8 cellular contexts compared by ENCODE assay signal in genomic region chr9:35675732-35676392, GRCh38. TPM values are rescaled to one million over a fixed set of nuclear protein-coding genes. Genes with fewer than 3 reads are reported as not detected.
DNase-seq lines count a peak whose midpoint lies in the region; ATAC-seq and TF ChIP-seq lines count a peak whose summit lies in the region.

No MANE protein-coding gene starts in this region.

- ATAC-seq in T-helper 17 cell: peak; percentile 79

- H3K27me3 ChIP-seq in CD4-positive, alpha-beta memory T cell (ENCODE audit: insufficient read depth, low read length): no peaks in the 10 kb centered on the region
- peaks cover 0 to 25% (median 3%) of the 10 kb centered on the region in 4 donors for H3K27me3 ChIP-seq in esophagus squamous epithelium

- no peaks in the 10 kb centered on the region for H3K9me3 ChIP-seq in CD4-positive, alpha-beta memory T cell (ENCODE audit: control insufficient read depth in 1 of 2, low read length in 2 of 2)
- H3K9me3 ChIP-seq in T-helper 17 cell (ENCODE audit: control insufficient read depth, low read length, poor library complexity, severe bottlenecking) (no peaks in the 10 kb centered on the region), esophagus squamous epithelium (no peaks in the 10 kb centered on the region)

- peaks cover 12% of the 10 kb centered on the region for H3K4me1 ChIP-seq in CD4-positive, alpha-beta memory T cell (ENCODE audit: insufficient read depth, low read length)
- peaks cover 11 to 27% (median 15%) of the 10 kb centered on the region in 3 donors for H3K4me1 ChIP-seq in esophagus squamous epithelium

- 32 to 61% methylated on average over 6 to 13 of the region's 51 CpGs for WGBS in esophagus squamous epithelium, 2 donors

- DNase-seq in CD4-positive, alpha-beta memory T cell: no peak
- DNase-seq in T-helper 17 cell: peak in 2 of 3 donors; percentile 28 to 31
- no peak for DNase-seq in esophagus squamous epithelium (lab: John Stamatoyannopoulos, UW)
- peak; percentile 90 for DNase-seq in neural crest cell (ENCODE audit: low read depth, low spot score)
- DNase-seq in NCI-H748 treated with DMSO at 0.1 percent for 48 hours (lab: John Stamatoyannopoulos, UW): no peak
- no peak for DNase-seq in NCI-H2196 (lab: John Stamatoyannopoulos, UW; ENCODE audit: unreplicated experiment)
- no peak for DNase-seq in NCI-H146 treated with DMSO at 0.1 percent for 48 hours (lab: John Stamatoyannopoulos, UW; ENCODE audit: unreplicated experiment)
- DNase-seq in dedifferentiated amniotic fluid mesenchymal stem cell (ENCODE audit: extremely low spot score): no peak

- H3K27ac Mint-ChIP-seq in CD4-positive, alpha-beta memory T cell: peak overlapping the region in 1 of 7 donors; percentile 17
- H3K27ac Mint-ChIP-seq in T-helper 17 cell (peak overlapping the region; percentile 24), neural crest cell (ENCODE audit: unreplicated experiment) (no peak overlapping the region)

- no peaks in the 10 kb centered on the region for H3K36me3 ChIP-seq in CD4-positive, alpha-beta memory T cell (ENCODE audit: insufficient read depth, low read length)
- H3K36me3 ChIP-seq in esophagus squamous epithelium: no peaks in the 10 kb centered on the region

- intact Hi-C loops in CD4-positive, alpha-beta memory T cell (cut with micrococcal nuclease): no loop called here
- intact Hi-C loops in esophagus squamous epithelium (cut with DNase I): no loop called here

- peaks cover 12 to 15% (median 14%) of the 10 kb centered on the region in 4 donors for H3K4me1 Mint-ChIP-seq in CD4-positive, alpha-beta memory T cell
- peaks cover 16% of the 10 kb centered on the region for H3K4me1 Mint-ChIP-seq in T-helper 17 cell
- H3K4me1 Mint-ChIP-seq in neural crest cell: peaks cover 11% of the 10 kb centered on the region

- H3K36me3 Mint-ChIP-seq in CD4-positive, alpha-beta memory T cell: no peaks in the 10 kb centered on the region
- H3K36me3 Mint-ChIP-seq in T-helper 17 cell (ENCODE audit: low read depth) (no peaks in the 10 kb centered on the region), neural crest cell (ENCODE audit: low read depth) (no peaks in the 10 kb centered on the region)

- no peaks in the 10 kb centered on the region for H3K9me3 Mint-ChIP-seq in CD4-positive, alpha-beta memory T cell
- H3K9me3 Mint-ChIP-seq in neural crest cell: no peaks in the 10 kb centered on the region

- H3K4me3 Mint-ChIP-seq in CD4-positive, alpha-beta memory T cell: peak overlapping the region; percentile 65 to 91 (median 77)
- H3K4me3 Mint-ChIP-seq in T-helper 17 cell (peak overlapping the region; percentile 87), neural crest cell (peak overlapping the region; percentile 75)

- TF ChIP-seq CTCF in esophagus squamous epithelium (IDR thresholded peaks at IDR 0.05) (no peak), neural crest cell (conservative IDR thresholded peaks at IDR 0.05) (no peak)

- POLR2A ChIA-PET in CD4-positive, alpha-beta memory T cell (lab: Charles Lee; ENCODE audit: partially characterized antibody): interaction anchor here (1.0 to 2.0 kb wide), 7 partner anchors 9 to 52 kb away, joined by 3 to 11 read pairs (median 4); partner anchors contain the start of genes ARHGEF39, CCDC107 and RMRP

- peaks cover 3 to 6% of the 10 kb centered on the region in 2 donors for H3K27me3 Mint-ChIP-seq in CD4-positive, alpha-beta memory T cell
- no peaks in the 10 kb centered on the region for H3K27me3 Mint-ChIP-seq in T-helper 17 cell
- H3K27me3 Mint-ChIP-seq in neural crest cell (ENCODE audit: low read depth): peaks cover 8% of the 10 kb centered on the region

- peak overlapping the region in 1 of 2 donors; percentile 41 for H3K4me3 ChIP-seq in CD4-positive, alpha-beta memory T cell (ENCODE audit: low read length in 2 of 2)
- H3K4me3 ChIP-seq in esophagus squamous epithelium: peak overlapping the region; percentile 35 to 70 (median 48)

- H3K27ac ChIP-seq in CD4-positive, alpha-beta memory T cell (ENCODE audit: low read depth, low read length): no peak overlapping the region
- H3K27ac ChIP-seq in esophagus squamous epithelium: peak overlapping the region in 1 of 4 donors; percentile 21

- TF ChIP-seq POLR2A in esophagus squamous epithelium (IDR thresholded peaks at IDR 0.05): no peak

- CTCF ChIA-PET in CD4-positive, alpha-beta memory T cell (lab: Charles Lee; ENCODE audit: partially characterized antibody): interaction anchor here (1.0 to 3.5 kb wide), 4 partner anchors 11 to 53 kb away, joined by 3 to 20 read pairs (median 7); partner anchors contain the start of gene ARHGEF39

RNA-seq across cellular contexts. Expression of gene CA9, which starts 2.1 kb away (rescaled TPM):
- total RNA-seq in CD4-positive, alpha-beta memory T cell: not detected
- polyA plus RNA-seq in CD4-positive, alpha-beta memory T cell: not detected
- total RNA-seq in T-helper 17 cell: not detected
- 1 to 10 TPM in 1 of 4 donors, not detected in 3; 2.2 TPM for total RNA-seq in esophagus squamous epithelium
- total RNA-seq in neural crest cell: 0.45 and 0.63 TPM in 2 replicates

RNA-seq across cellular contexts. Expression of gene ARHGEF39, which starts 10.9 kb away (rescaled TPM):
- total RNA-seq in CD4-positive, alpha-beta memory T cell: not detected
- 1 to 10 TPM; 1.0 to 1.1 TPM for polyA plus RNA-seq in CD4-positive, alpha-beta memory T cell
- 1 to 10 TPM; 1.6 to 3.1 TPM for total RNA-seq in T-helper 17 cell
- 10 to 100 TPM in 1 of 4 donors, 1 to 10 TPM in 3; 1.3 to 17.5 (median 5.1) TPM for total RNA-seq in esophagus squamous epithelium
- total RNA-seq in neural crest cell: 27.2 and 28.0 TPM in 2 replicates

RNA-seq across cellular contexts. Expression of gene TPM2, which starts 13.9 kb away (rescaled TPM):
- total RNA-seq in CD4-positive, alpha-beta memory T cell: 10 to 100 TPM; 72.6 to 79.6 TPM
- under 1 TPM in 1 of 2 donors, not detected in 1; 0.79 TPM for polyA plus RNA-seq in CD4-positive, alpha-beta memory T cell
- total RNA-seq in T-helper 17 cell: 10 to 100 TPM; 29.2 to 33.9 TPM
- 1,000 to 10,000 TPM in 1 of 4 donors, 100 to 1,000 TPM in 2, 10 to 100 TPM in 1; 80.8 to 1,148 (median 217) TPM for total RNA-seq in esophagus squamous epithelium
- total RNA-seq in neural crest cell: 159 and 168 TPM in 2 replicates

RNA-seq across cellular contexts. Expression of gene CCDC107, which starts 17.8 kb away (rescaled TPM):
- total RNA-seq in CD4-positive, alpha-beta memory T cell: 10 to 100 TPM; 28.4 to 30.4 TPM
- 10 to 100 TPM; 90.5 to 92.5 TPM for polyA plus RNA-seq in CD4-positive, alpha-beta memory T cell
- total RNA-seq in T-helper 17 cell: 10 to 100 TPM; 27.7 to 35.2 TPM
- 10 to 100 TPM in 3 of 4 donors, 1 to 10 TPM in 1; 6.6 to 19.6 (median 14.2) TPM for total RNA-seq in esophagus squamous epithelium
- total RNA-seq in neural crest cell: 15.4 and 17.2 TPM in 2 replicates

RNA-seq across cellular contexts. Expression of gene RMRP, which starts 18.0 kb away (rescaled TPM):
- over 10,000 TPM; 18,678 to 21,585 TPM for total RNA-seq in CD4-positive, alpha-beta memory T cell
- polyA plus RNA-seq in CD4-positive, alpha-beta memory T cell: 10 to 100 TPM in 1 of 2 donors, not detected in 1; 54.3 TPM
- total RNA-seq in T-helper 17 cell: over 10,000 TPM in 1 of 2 donors, 1,000 to 10,000 TPM in 1; 7,466 to 10,512 TPM
- total RNA-seq in esophagus squamous epithelium: 1,000 to 10,000 TPM in 3 of 4 donors, 100 to 1,000 TPM in 1; 759 to 4,621 (median 3,503) TPM
- 14,026 and 17,379 TPM in 2 replicates for total RNA-seq in neural crest cell

Comparison
In these comparisons a context has a peak if more than half of its experiments do, and no peak if none do; other contexts are left out.
1. DNase-seq: peak in T-helper 17 cell (2 of 3) and neural crest cell (single experiment); none in CD4-positive, alpha-beta memory T cell (0 of 5), esophagus squamous epithelium (single experiment), NCI-H748 treated with DMSO at 0.1 percent for 48 hours (single experiment), NCI-H2196 (single experiment), NCI-H146 treated with DMSO at 0.1 percent for 48 hours (single experiment) and dedifferentiated amniotic fluid mesenchymal stem cell (single experiment).
2. Peak in every context shown above with its lines, with median percentiles within 50 percentile points of each other: H3K4me3 Mint-ChIP-seq.